ENCODE assay signal across 1 cellular context in the genomic region with DNA sequence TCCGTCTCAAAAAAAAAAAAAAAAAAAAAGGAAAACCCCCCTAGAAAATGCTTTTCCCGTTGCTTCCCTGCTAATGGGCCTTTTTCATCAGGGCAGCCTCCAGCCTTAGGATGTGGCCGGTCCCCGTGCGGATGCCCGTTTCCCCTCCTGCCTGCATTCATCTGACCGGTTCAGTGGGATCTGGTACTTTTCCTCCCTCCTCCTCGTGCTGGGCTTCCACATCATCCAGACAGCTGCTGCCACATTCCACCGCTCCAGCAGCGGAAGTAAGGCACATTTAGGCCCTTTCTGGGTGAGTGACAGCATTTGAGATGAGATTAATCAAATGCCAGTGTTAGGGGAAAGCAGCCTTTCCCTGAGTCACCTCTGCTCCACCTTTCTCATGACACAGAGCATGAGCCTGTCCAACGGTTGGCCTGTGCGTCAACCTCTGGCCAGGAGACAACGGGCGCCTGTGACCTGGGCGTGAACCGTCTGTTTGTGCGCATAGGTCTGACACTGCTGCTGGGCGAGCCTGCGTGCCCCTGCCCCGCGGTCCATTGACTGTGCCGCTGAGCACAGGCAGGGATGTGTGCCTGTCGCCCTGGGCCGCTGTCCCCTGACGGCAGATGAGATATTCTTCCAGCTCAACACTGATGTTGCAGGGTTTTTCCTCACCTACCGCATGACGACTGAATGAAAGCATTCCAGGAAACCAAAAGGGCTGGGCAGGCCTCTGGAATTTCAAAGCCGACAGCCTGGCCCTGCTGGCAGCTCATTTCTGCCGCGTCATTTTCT.
A peak's percentile ranks its signal among the peaks of the same experiment; 100 is the strongest.
TF ChIP-seq lines count a peak whose summit lies in the region.

No MANE protein-coding gene starts in this region.

TF ChIP-seq in IMR-90, 13 proteins besides CTCF, POLR2A, EP300 and RAD21 (continued from another document):
- TF ChIP-seq, protein P1, sequence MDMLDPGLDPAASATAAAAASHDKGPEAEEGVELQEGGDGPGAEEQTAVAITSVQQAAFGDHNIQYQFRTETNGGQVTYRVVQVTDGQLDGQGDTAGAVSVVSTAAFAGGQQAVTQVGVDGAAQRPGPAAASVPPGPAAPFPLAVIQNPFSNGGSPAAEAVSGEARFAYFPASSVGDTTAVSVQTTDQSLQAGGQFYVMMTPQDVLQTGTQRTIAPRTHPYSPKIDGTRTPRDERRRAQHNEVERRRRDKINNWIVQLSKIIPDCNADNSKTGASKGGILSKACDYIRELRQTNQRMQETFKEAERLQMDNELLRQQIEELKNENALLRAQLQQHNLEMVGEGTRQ (IDR thresholded peaks at IDR 0.05; ENCODE audit: low read depth, low read length), result peak; percentile 25
TF ChIP-seq in IMR-90: peak in this region for 9.
